Comparison of ENCODE assay signal across 15 cellular contexts in the genomic region with DNA sequence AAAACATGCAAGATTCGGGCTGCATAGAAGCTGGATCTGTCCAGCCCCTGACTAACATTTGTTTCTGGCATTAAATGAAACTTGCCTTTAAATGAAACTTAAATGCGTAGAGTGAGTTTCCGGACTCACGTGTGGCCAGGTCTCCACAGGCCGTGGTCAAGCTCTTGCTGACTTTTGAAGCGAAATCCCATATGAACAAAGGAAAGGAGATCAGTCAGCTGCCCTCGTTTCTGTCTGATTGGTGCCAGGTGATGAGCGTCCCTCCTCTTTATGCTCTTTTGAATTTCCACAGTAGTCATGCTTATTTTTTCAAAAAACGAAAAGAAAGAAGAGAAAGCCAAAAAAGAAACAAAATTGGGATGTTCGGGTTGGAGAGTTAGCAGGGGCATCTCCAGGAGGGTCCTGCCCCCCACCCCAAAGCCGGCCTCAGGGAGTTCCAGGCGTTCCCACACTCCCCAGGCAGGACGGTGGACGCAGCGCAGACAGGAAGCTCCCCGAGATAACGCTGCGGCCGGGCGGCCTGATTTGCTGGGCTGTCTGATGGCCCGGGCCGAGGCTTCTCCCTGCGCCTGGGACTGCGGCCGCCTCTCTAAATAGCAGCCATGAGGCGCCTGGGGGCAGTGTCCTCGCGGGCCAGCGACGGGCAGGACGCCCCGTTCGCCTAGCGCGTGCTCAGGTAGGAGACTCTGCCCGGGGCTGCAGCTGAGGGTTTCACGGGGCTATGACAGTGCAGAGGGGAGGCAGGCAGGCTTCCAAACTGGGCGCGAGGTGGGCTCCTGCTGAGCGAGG. TPM values are rescaled to one million over a fixed set of nuclear protein-coding genes. Genes with fewer than 3 reads are reported as not detected.
DNase-seq lines count a peak whose midpoint lies in the region; ATAC-seq and TF ChIP-seq lines count a peak whose summit lies in the region.
"Had no signal": no experiment of that assay in that cellular context is flagged by ENCODE, and none has a peak within 500 bp of the region (broad histone marks: within the 10 kb centered on the region; RNA-seq: fewer than 3 reads in every experiment).

A gene (plus strand): TSS at position 620 of the 789 bp plus-strand sequence. CDS start 9,229 bp downstream, outside the sequence.

- H3K27ac Mint-ChIP-seq in nephron progenitor cell = peak within 1 kb of the TSS; percentile 19
- peak within 1 kb of the TSS in 2 of 7 donors; percentile 40 to 57 for H3K27ac Mint-ChIP-seq in CD4-positive, alpha-beta memory T cell
- H3K27ac Mint-ChIP-seq: T-helper 1 cell treated with Interleukin-12 subunit alpha and Interleukin-12 subunit beta and Interleukin-4 antibody, amounts not matched to agents 30 μg/mL and 1 μg/mL, for 36 hours had no signal

- no peaks in the 10 kb centered on the region for H3K9me3 ChIP-seq in CD4-positive, alpha-beta memory T cell (ENCODE audit: control insufficient read depth in 1 of 2, low read length in 2 of 2)
- H3K9me3 ChIP-seq: BLaER1, tibial nerve had no signal

- H3K9me3 Mint-ChIP-seq in nephron progenitor cell = peaks cover 18% of the 10 kb centered on the region
- no peaks in the 10 kb centered on the region for H3K9me3 Mint-ChIP-seq in CD4-positive, alpha-beta memory T cell
- H3K9me3 Mint-ChIP-seq: T-helper 1 cell treated with Interleukin-12 subunit alpha and Interleukin-12 subunit beta and Interleukin-4 antibody, amounts not matched to agents 30 μg/mL and 1 μg/mL, for 36 hours had no signal

- intact Hi-C loops in Right ventricle myocardium inferior (cut with DNase I) = loop anchor here (2.0 kb wide), 1 partner anchor 32 kb away; no protein-coding TSS in a partner anchor
- intact Hi-C loops in cardiac septum (cut with DNase I) = no loop called here
- intact Hi-C loops in CD4-positive, alpha-beta memory T cell (cut with micrococcal nuclease) = no loop called here

- H3K4me3 ChIP-seq in foreskin fibroblast (ENCODE audit: low read depth in 1 of 2, low read length in 2 of 2) = peak within 1 kb of the TSS in 1 of 2 donors; percentile 22
- no peak within 1 kb of the TSS for H3K4me3 ChIP-seq in CD4-positive, alpha-beta memory T cell (ENCODE audit: low read length in 2 of 2)
- H3K4me3 ChIP-seq: BLaER1 had no signal

- DNase-seq in Right ventricle myocardium inferior (ENCODE audit: missing footprints) = peak; percentile 85
- no peak for DNase-seq in cardiac septum (ENCODE audit: low spot score)
- peak in 1 of 2 donors; percentile 45 for DNase-seq in foreskin fibroblast
- DNase-seq in nephron progenitor cell = peak; percentile 28
- DNase-seq in CD4-positive, alpha-beta memory T cell = no peak
- DNase-seq in NCI-H146 (lab: John Stamatoyannopoulos, UW) = no peak
- DNase-seq in NCI-H1092 (lab: John Stamatoyannopoulos, UW) = no peak
- DNase-seq: Kasumi-1, NCI-H526 had no signal

- no peaks in the 10 kb centered on the region for H3K27me3 ChIP-seq in CD4-positive, alpha-beta memory T cell (ENCODE audit: insufficient read depth, low read length)
- H3K27me3 ChIP-seq: BLaER1, tibial nerve had no signal

- H3K4me1 ChIP-seq in CD4-positive, alpha-beta memory T cell (ENCODE audit: insufficient read depth, low read length) = no peaks in the 10 kb centered on the region

- H3K4me3 Mint-ChIP-seq in nephron progenitor cell = no peak within 1 kb of the TSS
- no peak within 1 kb of the TSS for H3K4me3 Mint-ChIP-seq in CD4-positive, alpha-beta memory T cell
- H3K4me3 Mint-ChIP-seq: T-helper 1 cell treated with Interleukin-12 subunit alpha and Interleukin-12 subunit beta and Interleukin-4 antibody, amounts not matched to agents 30 μg/mL and 1 μg/mL, for 36 hours had no signal

- ATAC-seq in Right ventricle myocardium inferior = peak; percentile 88
- ATAC-seq in HG03280 (IDR thresholded peaks at IDR 0.05; ENCODE audit: unreplicated experiment) = no peak

- no peaks in the 10 kb centered on the region for H3K36me3 ChIP-seq in CD4-positive, alpha-beta memory T cell (ENCODE audit: insufficient read depth, low read length)
- H3K36me3 ChIP-seq: tibial nerve had no signal

- peaks cover 19% of the 10 kb centered on the region for H3K36me3 Mint-ChIP-seq in nephron progenitor cell (ENCODE audit: low read depth)
- peaks cover 2 to 6% of the 10 kb centered on the region in 2 donors for H3K36me3 Mint-ChIP-seq in CD4-positive, alpha-beta memory T cell

- POLR2A ChIA-PET in CD4-positive, alpha-beta memory T cell (lab: Charles Lee; ENCODE audit: partially characterized antibody) = no interaction called here

- TF ChIP-seq CTCF in foreskin fibroblast (IDR thresholded peaks at IDR 0.05; ENCODE audit: low read depth, low read length) (peak; percentile 14), nephron progenitor cell (IDR thresholded peaks at IDR 0.05) (no peak)

- H3K27ac ChIP-seq in CD4-positive, alpha-beta memory T cell (ENCODE audit: low read depth, low read length) = no peak within 1 kb of the TSS
- H3K27ac ChIP-seq: BLaER1, epithelial cell of prostate, tibial nerve had no signal

- peaks cover 9% of the 10 kb centered on the region for H3K27me3 Mint-ChIP-seq in nephron progenitor cell (ENCODE audit: low read depth, poor library complexity)
- H3K27me3 Mint-ChIP-seq in CD4-positive, alpha-beta memory T cell = peaks cover 0 to 2% of the 10 kb centered on the region in 2 donors

- peaks cover 15% of the 10 kb centered on the region for H3K4me1 Mint-ChIP-seq in nephron progenitor cell
- peaks cover 0 to 5% (median 0%) of the 10 kb centered on the region in 4 donors for H3K4me1 Mint-ChIP-seq in CD4-positive, alpha-beta memory T cell

- CTCF ChIA-PET in CD4-positive, alpha-beta memory T cell (lab: Charles Lee; ENCODE audit: partially characterized antibody) = no interaction called here

RNA-seq across cellular contexts. Expression of the gene that starts here (rescaled TPM):
- 1.9 TPM for total RNA-seq in Right ventricle myocardium inferior
- 3.1 TPM for total RNA-seq in cardiac septum
- not detected for total RNA-seq in CD4-positive, alpha-beta memory T cell
- under 1 TPM in 1 of 2 donors, not detected in 1; 0.30 TPM for polyA plus RNA-seq in CD4-positive, alpha-beta memory T cell
- total RNA-seq: myocyte had no signal

Comparison
In these comparisons a context has a peak if more than half of its experiments do, and no peak if none do; other contexts are left out.
1. DNase-seq: peak in Right ventricle myocardium inferior (single experiment) and nephron progenitor cell (single experiment); none in cardiac septum (single experiment), CD4-positive, alpha-beta memory T cell (0 of 5), NCI-H146 (single experiment) and NCI-H1092 (single experiment).